In genomic region chr17:1573932-1574696, GRCh38 we compare ENCODE assay signal across 1 cellular context.
TF ChIP-seq lines count a peak whose summit lies in the region.

No MANE protein-coding gene starts in this region.

TF ChIP-seq in HEK293, 187 proteins besides CTCF, POLR2A, EP300 and RAD21 (continued from another document and continues in another):
- TF ChIP-seq, protein P1, sequence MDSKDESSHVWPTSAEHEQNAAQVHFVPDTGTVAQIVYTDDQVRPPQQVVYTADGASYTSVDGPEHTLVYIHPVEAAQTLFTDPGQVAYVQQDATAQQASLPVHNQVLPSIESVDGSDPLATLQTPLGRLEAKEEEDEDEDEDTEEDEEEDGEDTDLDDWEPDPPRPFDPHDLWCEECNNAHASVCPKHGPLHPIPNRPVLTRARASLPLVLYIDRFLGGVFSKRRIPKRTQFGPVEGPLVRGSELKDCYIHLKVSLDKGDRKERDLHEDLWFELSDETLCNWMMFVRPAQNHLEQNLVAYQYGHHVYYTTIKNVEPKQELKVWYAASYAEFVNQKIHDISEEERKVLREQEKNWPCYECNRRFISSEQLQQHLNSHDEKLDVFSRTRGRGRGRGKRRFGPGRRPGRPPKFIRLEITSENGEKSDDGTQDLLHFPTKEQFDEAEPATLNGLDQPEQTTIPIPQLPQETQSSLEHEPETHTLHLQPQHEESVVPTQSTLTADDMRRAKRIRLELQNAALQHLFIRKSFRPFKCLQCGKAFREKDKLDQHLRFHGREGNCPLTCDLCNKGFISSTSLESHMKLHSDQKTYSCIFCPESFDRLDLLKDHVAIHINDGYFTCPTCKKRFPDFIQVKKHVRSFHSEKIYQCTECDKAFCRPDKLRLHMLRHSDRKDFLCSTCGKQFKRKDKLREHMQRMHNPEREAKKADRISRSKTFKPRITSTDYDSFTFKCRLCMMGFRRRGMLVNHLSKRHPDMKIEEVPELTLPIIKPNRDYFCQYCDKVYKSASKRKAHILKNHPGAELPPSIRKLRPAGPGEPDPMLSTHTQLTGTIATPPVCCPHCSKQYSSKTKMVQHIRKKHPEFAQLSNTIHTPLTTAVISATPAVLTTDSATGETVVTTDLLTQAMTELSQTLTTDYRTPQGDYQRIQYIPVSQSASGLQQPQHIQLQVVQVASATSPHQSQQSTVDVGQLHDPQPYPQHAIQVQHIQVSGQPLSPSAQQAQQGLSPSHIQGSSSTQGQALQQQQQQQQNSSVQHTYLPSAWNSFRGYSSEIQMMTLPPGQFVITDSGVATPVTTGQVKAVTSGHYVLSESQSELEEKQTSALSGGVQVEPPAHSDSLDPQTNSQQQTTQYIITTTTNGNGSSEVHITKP (tag by site-specific recombination; IDR thresholded peaks at IDR 0.05): peak; percentile 23; the same call in 1 of the 2 replicates
- TF ChIP-seq ZNF664 (tag by site-specific recombination; IDR thresholded peaks at IDR 0.05): no peak
- peak; percentile 57; the same call in 1 of the 2 replicates for TF ChIP-seq ZNF561 (tag by site-specific recombination; IDR thresholded peaks at IDR 0.05; ENCODE audit: borderline replicate concordance)
- peak; percentile 73 for TF ChIP-seq ZSCAN30 (tag by site-specific recombination; IDR thresholded peaks at IDR 0.05)
- TF ChIP-seq ZNF624 (tag by site-specific recombination; IDR thresholded peaks at IDR 0.05): no peak
- TF ChIP-seq ZNF791 (tag by site-specific recombination; IDR thresholded peaks at IDR 0.05): no peak
- peak; percentile 57; the same call in 1 of the 2 replicates for TF ChIP-seq KLF8 (tag by site-specific recombination; IDR thresholded peaks at IDR 0.05)
- TF ChIP-seq ZNF341 (tag by site-specific recombination; IDR thresholded peaks at IDR 0.05; ENCODE audit: low read depth): peak; percentile 22; the same call in 1 of the 2 replicates
- no peak for TF ChIP-seq ZNF610 (tag by site-specific recombination; IDR thresholded peaks at IDR 0.05; ENCODE audit: borderline replicate concordance)
- TF ChIP-seq, protein P2, sequence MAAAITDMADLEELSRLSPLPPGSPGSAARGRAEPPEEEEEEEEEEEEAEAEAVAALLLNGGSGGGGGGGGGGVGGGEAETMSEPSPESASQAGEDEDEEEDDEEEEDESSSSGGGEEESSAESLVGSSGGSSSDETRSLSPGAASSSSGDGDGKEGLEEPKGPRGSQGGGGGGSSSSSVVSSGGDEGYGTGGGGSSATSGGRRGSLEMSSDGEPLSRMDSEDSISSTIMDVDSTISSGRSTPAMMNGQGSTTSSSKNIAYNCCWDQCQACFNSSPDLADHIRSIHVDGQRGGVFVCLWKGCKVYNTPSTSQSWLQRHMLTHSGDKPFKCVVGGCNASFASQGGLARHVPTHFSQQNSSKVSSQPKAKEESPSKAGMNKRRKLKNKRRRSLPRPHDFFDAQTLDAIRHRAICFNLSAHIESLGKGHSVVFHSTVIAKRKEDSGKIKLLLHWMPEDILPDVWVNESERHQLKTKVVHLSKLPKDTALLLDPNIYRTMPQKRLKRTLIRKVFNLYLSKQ (tag by site-specific recombination; IDR thresholded peaks at IDR 0.05; ENCODE audit: borderline replicate concordance): no peak
- peak; percentile 4; the same call in 1 of the 2 replicates for TF ChIP-seq ZNF596 (tag by site-specific recombination; IDR thresholded peaks at IDR 0.05)
- TF ChIP-seq ZBTB21 (tag by site-specific recombination; IDR thresholded peaks at IDR 0.05): no peak; the same call in 1 of the 2 replicates
- no peak for TF ChIP-seq ZNF350 (tag by site-specific recombination; IDR thresholded peaks at IDR 0.05)
- TF ChIP-seq ZNF449 (tag by site-specific recombination; IDR thresholded peaks at IDR 0.05): 0 out of 2 replicates have a peak, but pooled peaks have one; percentile 19
- no peak for TF ChIP-seq WT1 (tag by site-specific recombination; IDR thresholded peaks at IDR 0.05)
- peak; percentile 43; the same call in 1 of the 2 replicates for TF ChIP-seq GLIS1 (tag by site-specific recombination; IDR thresholded peaks at IDR 0.05)
- peak; percentile 61; the same call in 1 of the 2 replicates for TF ChIP-seq KLF10 (tag by site-specific recombination; IDR thresholded peaks at IDR 0.05)
- 0 out of 2 replicates have a peak, but pooled peaks have one; percentile 17 for TF ChIP-seq ZEB2 (tag by site-specific recombination; IDR thresholded peaks at IDR 0.05)
- TF ChIP-seq ZNF2 (tag by site-specific recombination; IDR thresholded peaks at IDR 0.05): peak; percentile 100
- no peak for TF ChIP-seq ZNF571 (tag by site-specific recombination; IDR thresholded peaks at IDR 0.05)
- TF ChIP-seq ZNF629 (tag by site-specific recombination; IDR thresholded peaks at IDR 0.05): peak; percentile 25; the same call in 1 of the 2 replicates
- no peak for TF ChIP-seq ZNF311 (tag by site-specific recombination; IDR thresholded peaks at IDR 0.05; ENCODE audit: borderline replicate concordance)
- no peak for TF ChIP-seq SP3 (tag by site-specific recombination; IDR thresholded peaks at IDR 0.05)
- peak; percentile 55 for TF ChIP-seq ZNF654 (tag by site-specific recombination; IDR thresholded peaks at IDR 0.05; ENCODE audit: low read depth)
- peak; percentile 81 for TF ChIP-seq GLIS2 (tag by site-specific recombination; IDR thresholded peaks at IDR 0.05)
- peak; percentile 90 for TF ChIP-seq ZFHX2 (tag by site-specific recombination; conservative IDR thresholded peaks at IDR 0.05)
- TF ChIP-seq PRDM2 (tag by site-specific recombination; IDR thresholded peaks at IDR 0.05; ENCODE audit: borderline replicate concordance): no peak
- TF ChIP-seq ZIC2 (tag by site-specific recombination; IDR thresholded peaks at IDR 0.05): peak; percentile 22; the same call in 1 of the 2 replicates
- no peak for TF ChIP-seq ZNF701 (tag by site-specific recombination; IDR thresholded peaks at IDR 0.05)
- TF ChIP-seq ZBTB7A (tag by site-specific recombination; IDR thresholded peaks at IDR 0.05; ENCODE audit: low read depth): peak; percentile 79; the same call in 1 of the 2 replicates
- 0 out of 2 replicates have a peak, but pooled peaks have one; percentile 55 for TF ChIP-seq HIC1 (tag by site-specific recombination; IDR thresholded peaks at IDR 0.05)
- TF ChIP-seq ZNF174 (tag by site-specific recombination; IDR thresholded peaks at IDR 0.05): no peak
- TF ChIP-seq ZNF175 (tag by site-specific recombination; IDR thresholded peaks at IDR 0.05): no peak
- no peak for TF ChIP-seq ZNF529 (tag by site-specific recombination; IDR thresholded peaks at IDR 0.05; ENCODE audit: insufficient replicate concordance)
- TF ChIP-seq, protein P3, sequence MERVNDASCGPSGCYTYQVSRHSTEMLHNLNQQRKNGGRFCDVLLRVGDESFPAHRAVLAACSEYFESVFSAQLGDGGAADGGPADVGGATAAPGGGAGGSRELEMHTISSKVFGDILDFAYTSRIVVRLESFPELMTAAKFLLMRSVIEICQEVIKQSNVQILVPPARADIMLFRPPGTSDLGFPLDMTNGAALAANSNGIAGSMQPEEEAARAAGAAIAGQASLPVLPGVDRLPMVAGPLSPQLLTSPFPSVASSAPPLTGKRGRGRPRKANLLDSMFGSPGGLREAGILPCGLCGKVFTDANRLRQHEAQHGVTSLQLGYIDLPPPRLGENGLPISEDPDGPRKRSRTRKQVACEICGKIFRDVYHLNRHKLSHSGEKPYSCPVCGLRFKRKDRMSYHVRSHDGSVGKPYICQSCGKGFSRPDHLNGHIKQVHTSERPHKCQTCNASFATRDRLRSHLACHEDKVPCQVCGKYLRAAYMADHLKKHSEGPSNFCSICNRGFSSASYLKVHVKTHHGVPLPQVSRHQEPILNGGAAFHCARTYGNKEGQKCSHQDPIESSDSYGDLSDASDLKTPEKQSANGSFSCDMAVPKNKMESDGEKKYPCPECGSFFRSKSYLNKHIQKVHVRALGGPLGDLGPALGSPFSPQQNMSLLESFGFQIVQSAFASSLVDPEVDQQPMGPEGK (tag by site-specific recombination; IDR thresholded peaks at IDR 0.05): peak; percentile 91
- TF ChIP-seq KLF9 (tag by site-specific recombination; IDR thresholded peaks at IDR 0.05; ENCODE audit: low read depth): peak; percentile 51; the same call in 1 of the 2 replicates
- no peak for TF ChIP-seq SALL2 (tag by site-specific recombination; IDR thresholded peaks at IDR 0.05; ENCODE audit: borderline replicate concordance)
- TF ChIP-seq, protein P4, sequence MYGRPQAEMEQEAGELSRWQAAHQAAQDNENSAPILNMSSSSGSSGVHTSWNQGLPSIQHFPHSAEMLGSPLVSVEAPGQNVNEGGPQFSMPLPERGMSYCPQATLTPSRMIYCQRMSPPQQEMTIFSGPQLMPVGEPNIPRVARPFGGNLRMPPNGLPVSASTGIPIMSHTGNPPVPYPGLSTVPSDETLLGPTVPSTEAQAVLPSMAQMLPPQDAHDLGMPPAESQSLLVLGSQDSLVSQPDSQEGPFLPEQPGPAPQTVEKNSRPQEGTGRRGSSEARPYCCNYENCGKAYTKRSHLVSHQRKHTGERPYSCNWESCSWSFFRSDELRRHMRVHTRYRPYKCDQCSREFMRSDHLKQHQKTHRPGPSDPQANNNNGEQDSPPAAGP (tag by site-specific recombination; IDR thresholded peaks at IDR 0.05): peak; percentile 40; the same call in 1 of the 2 replicates
- 0 out of 2 replicates have a peak, but pooled peaks have one; percentile 39 for TF ChIP-seq ZBTB8A (tag by site-specific recombination; IDR thresholded peaks at IDR 0.05)
- TF ChIP-seq PBX3 (CRISPR knock-in tag; IDR thresholded peaks at IDR 0.05): peak; percentile 75; the same call in 1 of the 2 replicates
- TF ChIP-seq PRDM1 (tag by site-specific recombination; IDR thresholded peaks at IDR 0.05): no peak
- TF ChIP-seq ZNF214 (tag by site-specific recombination; IDR thresholded peaks at IDR 0.05; ENCODE audit: borderline replicate concordance): no peak
- TF ChIP-seq SP7 (tag by site-specific recombination; IDR thresholded peaks at IDR 0.05): peak; percentile 52; the same call in 1 of the 2 replicates
- TF ChIP-seq ZBTB20 (tag by site-specific recombination; IDR thresholded peaks at IDR 0.05): no peak
